Comparison of ENCODE assay signal across 14 cellular contexts in the genomic region with DNA sequence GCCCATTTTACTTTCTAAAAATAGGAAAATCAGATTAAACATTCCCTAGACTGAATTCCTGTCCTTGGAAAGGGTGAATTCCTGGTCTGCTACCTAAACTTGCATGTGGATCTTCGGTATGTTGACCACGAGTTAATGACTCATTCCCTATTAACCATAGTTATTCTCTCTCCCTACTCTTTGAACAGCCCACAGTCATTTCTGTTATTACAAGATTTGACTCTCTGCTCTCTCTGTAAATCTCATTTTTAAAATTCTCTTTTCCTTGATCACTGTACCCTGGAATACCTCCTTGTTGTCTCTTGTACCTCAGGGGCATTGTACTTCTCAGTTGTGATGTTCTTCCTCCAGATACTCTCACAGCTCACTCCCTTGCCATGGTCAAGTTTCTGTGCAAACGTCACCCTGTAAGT.
DNase-seq lines count a peak whose midpoint lies in the region; ATAC-seq, FAIRE-seq and TF ChIP-seq lines count a peak whose summit lies in the region.
"Had no signal": no experiment of that assay in that cellular context is flagged by ENCODE, and none has a peak within 500 bp of the region (broad histone marks: within the 10 kb centered on the region; RNA-seq: fewer than 3 reads in every experiment).

No MANE protein-coding gene starts in this region.

- peak overlapping the region; percentile 56 for H3K9ac ChIP-seq in astrocyte (ENCODE audit: low read length)

- intact Hi-C loops in upper lobe of right lung (cut with DNase I) = no loop called here

- H3K36me3 Mint-ChIP-seq in astrocyte (ENCODE audit: low read depth, unreplicated experiment) (no peaks in the 10 kb centered on the region), progenitor cell of endocrine pancreas (ENCODE audit: insufficient read depth) (no peaks in the 10 kb centered on the region)
- H3K36me3 Mint-ChIP-seq in stimulated activated memory B cell treated with anti-CD40 and anti-IgM and Interleukin-4, amounts not matched to agents 10 μg/mL and 1 μg/mL and 100 μg/mL, for 72 hours = no peaks in the 10 kb centered on the region
- H3K36me3 Mint-ChIP-seq: naive thymus-derived CD4-positive, alpha-beta T cell had no signal

- H3K36me3 ChIP-seq in astrocyte (ENCODE audit: insufficient read depth, low read length) (no peaks in the 10 kb centered on the region), hepatocyte (replicated peaks; ENCODE audit: insufficient read depth, low read depth) (no peaks in the 10 kb centered on the region), upper lobe of right lung (no peaks in the 10 kb centered on the region)

- no peak overlapping the region for H2AFZ ChIP-seq in astrocyte (ENCODE audit: low read depth, low read length)
- H2AFZ ChIP-seq in hepatocyte = no peak overlapping the region

- H3K9me2 ChIP-seq in hepatocyte (replicated peaks; ENCODE audit: insufficient read depth) = no peaks in the 10 kb centered on the region

- H3K79me2 ChIP-seq in astrocyte (ENCODE audit: insufficient read depth, low read length) (no peaks in the 10 kb centered on the region), hepatocyte (no peaks in the 10 kb centered on the region)

- no peak for TF ChIP-seq POLR2A in A549 (IDR thresholded peaks at IDR 0.05; ENCODE audit: low read length)

- 21% methylated on average over 3 of the region's 3 CpGs for WGBS in A549 (ENCODE audit: missing lambda C conversion rate)
- 52% methylated on average over 3 of the region's 3 CpGs for WGBS in hepatocyte (ENCODE audit: low lambda C conversion rate, missing lambda C conversion rate)

- CTCF ChIA-PET in A549 (lab: Yijun Ruan, JAX) = no interaction called here

- H3K4me1 ChIP-seq in A549 (peaks cover 15% of the 10 kb centered on the region), astrocyte (ENCODE audit: insufficient read depth, low read length) (peaks cover 17% of the 10 kb centered on the region), hepatocyte (ENCODE audit: insufficient read depth) (no peaks in the 10 kb centered on the region), upper lobe of right lung (peaks cover 7% of the 10 kb centered on the region)

- H3K27me3 ChIP-seq in astrocyte (ENCODE audit: insufficient read depth, low read length) (no peaks in the 10 kb centered on the region), hepatocyte (no peaks in the 10 kb centered on the region), upper lobe of right lung (no peaks in the 10 kb centered on the region)

- H4K20me1 ChIP-seq in astrocyte (ENCODE audit: insufficient read depth, low read length) (no peaks in the 10 kb centered on the region), hepatocyte (ENCODE audit: insufficient read depth, poor library complexity, severe bottlenecking) (no peaks in the 10 kb centered on the region)

- peak overlapping the region; percentile 89 for H3K27ac Mint-ChIP-seq in astrocyte (ENCODE audit: unreplicated experiment)
- no peak overlapping the region for H3K27ac Mint-ChIP-seq in progenitor cell of endocrine pancreas
- H3K27ac Mint-ChIP-seq in stimulated activated memory B cell treated with anti-CD40 and anti-IgM and Interleukin-4, amounts not matched to agents 10 μg/mL and 1 μg/mL and 100 μg/mL, for 72 hours = no peak overlapping the region
- H3K27ac Mint-ChIP-seq: activated CD4-positive, alpha-beta T cell treated with anti-CD3 and anti-CD28 coated beads, Interleukin-2, amount 10 ng/mL, durations not matched to agents 24 days and 14 days; naive thymus-derived CD4-positive, alpha-beta T cell had no signal

- H3K9me3 ChIP-seq in A549 = no peaks in the 10 kb centered on the region
- no peaks in the 10 kb centered on the region for H3K9me3 ChIP-seq in astrocyte (ENCODE audit: insufficient read depth, low read depth, low read length)
- H3K9me3 ChIP-seq in hepatocyte (ENCODE audit: low read depth) = no peaks in the 10 kb centered on the region
- no peaks in the 10 kb centered on the region for H3K9me3 ChIP-seq in upper lobe of right lung

- DNase-seq in A549 (ENCODE audit: low read depth in 1 of 2, low spot score in 1 of 2) = peak; percentile 25 to 55
- peak; percentile 26 for DNase-seq in HPDE6-E6E7 (ENCODE audit: extremely low spot score)
- peak; percentile 98 for DNase-seq in astrocyte (ENCODE audit: low read depth)
- DNase-seq in hepatocyte (ENCODE audit: low spot score) = peak; percentile 15
- no peak for DNase-seq in progenitor cell of endocrine pancreas (ENCODE audit: low spot score, unreplicated experiment)
- no peak for DNase-seq in upper lobe of right lung
- no peak for DNase-seq in NCI-H1105 (lab: John Stamatoyannopoulos, UW)
- DNase-seq: activated CD4-positive, alpha-beta T cell treated with anti-CD3 and anti-CD28 coated beads, Interleukin-2, amount 10 ng/mL, durations not matched to agents 24 days and 14 days; naive thymus-derived CD4-positive, alpha-beta T cell; NCI-H1048; NCI-H524 treated with DMSO at 0.1 percent for 48 hours; stimulated activated CD4-positive, alpha-beta T cell treated with anti-CD3 and anti-CD28 coated beads, Interleukin-15, amount 100 ng/mL, for 24 hours had no signal

- H3K4me3 ChIP-seq in A549 = no peak overlapping the region
- no peak overlapping the region for H3K4me3 ChIP-seq in astrocyte (ENCODE audit: insufficient read depth, low read depth, low read length)
- H3K4me3 ChIP-seq in hepatocyte = no peak overlapping the region
- no peak overlapping the region for H3K4me3 ChIP-seq in upper lobe of right lung
- H3K4me3 ChIP-seq: SK-N-MC had no signal

- no peak for TF ChIP-seq RAD21 in A549 (conservative IDR thresholded peaks at IDR 0.05 in 1 of 2, IDR thresholded peaks at IDR 0.05 in 1 of 2)

- no peaks in the 10 kb centered on the region for H3K9me3 Mint-ChIP-seq in astrocyte (ENCODE audit: unreplicated experiment)
- H3K9me3 Mint-ChIP-seq in progenitor cell of endocrine pancreas (ENCODE audit: low read depth) = no peaks in the 10 kb centered on the region
- peaks cover 3% of the 10 kb centered on the region for H3K9me3 Mint-ChIP-seq in stimulated activated memory B cell treated with anti-CD40 and anti-IgM and Interleukin-4, amounts not matched to agents 10 μg/mL and 1 μg/mL and 100 μg/mL, for 72 hours
- H3K9me3 Mint-ChIP-seq: activated CD4-positive, alpha-beta T cell treated with anti-CD3 and anti-CD28 coated beads, Interleukin-2, amount 10 ng/mL, durations not matched to agents 24 days and 14 days had no signal

- peak; percentile 71 to 88; a peak in 5 of 6 replicates for ATAC-seq in A549
- no peak for ATAC-seq in stimulated activated memory B cell treated with anti-CD40 and anti-IgM and Interleukin-4, amounts not matched to agents 10 μg/mL and 1 μg/mL and 100 μg/mL, for 72 hours
- no peak for ATAC-seq in upper lobe of right lung
- ATAC-seq: naive thymus-derived CD4-positive, alpha-beta T cell had no signal

- FAIRE-seq in A549 (lab: Jason Lieb, UNC) (no peak), astrocyte (lab: Jason Lieb, UNC) (peak; percentile 100)

- peaks cover 32% of the 10 kb centered on the region for H3K4me1 Mint-ChIP-seq in astrocyte (ENCODE audit: low read depth, unreplicated experiment)
- H3K4me1 Mint-ChIP-seq in progenitor cell of endocrine pancreas (ENCODE audit: low read depth) = no peaks in the 10 kb centered on the region
- no peaks in the 10 kb centered on the region for H3K4me1 Mint-ChIP-seq in stimulated activated memory B cell treated with anti-CD40 and anti-IgM and Interleukin-4, amounts not matched to agents 10 μg/mL and 1 μg/mL and 100 μg/mL, for 72 hours
- H3K4me1 Mint-ChIP-seq: activated CD4-positive, alpha-beta T cell treated with anti-CD3 and anti-CD28 coated beads, Interleukin-2, amount 10 ng/mL, durations not matched to agents 24 days and 14 days; naive thymus-derived CD4-positive, alpha-beta T cell had no signal

- POLR2A ChIA-PET in A549 (lab: Yijun Ruan, JAX) = interaction anchor here (0.7 to 1.2 kb wide), 2 partner anchors 93 to 136 kb away, joined by 3 to 4 read pairs; no protein-coding TSS in a partner anchor

- no peak for TF ChIP-seq CTCF in A549 (IDR thresholded peaks at IDR 0.05)
- TF ChIP-seq CTCF in astrocyte (IDR thresholded peaks at IDR 0.05; ENCODE audit: insufficient read depth, low read depth, low read length) = no peak
- no peak for TF ChIP-seq CTCF in hepatocyte (IDR thresholded peaks at IDR 0.05; ENCODE audit: poor library complexity)
- TF ChIP-seq CTCF in progenitor cell of endocrine pancreas (IDR thresholded peaks at IDR 0.05; ENCODE audit: unreplicated experiment) = no peak
- TF ChIP-seq CTCF in upper lobe of right lung (IDR thresholded peaks at IDR 0.05) = no peak

- H3K4me3 Mint-ChIP-seq in astrocyte (ENCODE audit: unreplicated experiment) = no peak overlapping the region
- no peak overlapping the region for H3K4me3 Mint-ChIP-seq in progenitor cell of endocrine pancreas (ENCODE audit: low read depth)
- no peak overlapping the region for H3K4me3 Mint-ChIP-seq in stimulated activated memory B cell treated with anti-CD40 and anti-IgM and Interleukin-4, amounts not matched to agents 10 μg/mL and 1 μg/mL and 100 μg/mL, for 72 hours
- H3K4me3 Mint-ChIP-seq: activated CD4-positive, alpha-beta T cell treated with anti-CD3 and anti-CD28 coated beads, Interleukin-2, amount 10 ng/mL, durations not matched to agents 24 days and 14 days; naive thymus-derived CD4-positive, alpha-beta T cell had no signal

- H3K27ac ChIP-seq in A549 = peak overlapping the region; percentile 42 to 70
- peak overlapping the region; percentile 79 for H3K27ac ChIP-seq in astrocyte (ENCODE audit: low read depth, low read length)
- no peak overlapping the region for H3K27ac ChIP-seq in hepatocyte
- no peak overlapping the region for H3K27ac ChIP-seq in upper lobe of right lung
- H3K27ac ChIP-seq: SK-N-MC had no signal

- H3K27me3 Mint-ChIP-seq in astrocyte (ENCODE audit: low read depth, unreplicated experiment) = no peaks in the 10 kb centered on the region
- no peaks in the 10 kb centered on the region for H3K27me3 Mint-ChIP-seq in progenitor cell of endocrine pancreas
- no peaks in the 10 kb centered on the region for H3K27me3 Mint-ChIP-seq in stimulated activated memory B cell treated with anti-CD40 and anti-IgM and Interleukin-4, amounts not matched to agents 10 μg/mL and 1 μg/mL and 100 μg/mL, for 72 hours
- H3K27me3 Mint-ChIP-seq: activated CD4-positive, alpha-beta T cell treated with anti-CD3 and anti-CD28 coated beads, Interleukin-2, amount 10 ng/mL, durations not matched to agents 24 days and 14 days had no signal

- peak in 1 of 2 experiments; percentile 28; a peak in 1 of 5 replicates for TF ChIP-seq EP300 in A549 (IDR thresholded peaks at IDR 0.05)

- H3K4me2 ChIP-seq in A549 = peak overlapping the region; percentile 63
- peak overlapping the region; percentile 60 for H3K4me2 ChIP-seq in astrocyte (ENCODE audit: low read length)
- no peak overlapping the region for H3K4me2 ChIP-seq in hepatocyte

TF ChIP-seq in A549, 52 proteins besides CTCF, POLR2A, EP300 and RAD21:
- TF ChIP-seq MYC (IDR thresholded peaks at IDR 0.05; ENCODE audit: borderline replicate concordance, low read length) = no peak
- TF ChIP-seq FOSL2 (IDR thresholded peaks at IDR 0.05) = peak; percentile 16; the same call in 1 of the 2 replicates
- TF ChIP-seq FOSL2 (CRISPR knock-in tag; IDR thresholded peaks at IDR 0.05) = peak; percentile 72
- peak; percentile 49; the same call in 1 of the 2 replicates for TF ChIP-seq GATA3 (IDR thresholded peaks at IDR 0.05; ENCODE audit: borderline replicate concordance)
- no peak for TF ChIP-seq CBX2 (IDR thresholded peaks at IDR 0.05; ENCODE audit: borderline replicate concordance, low read depth)
- TF ChIP-seq JUNB (IDR thresholded peaks at IDR 0.05) = peak; percentile 60

Comparison
In these comparisons a context has a peak if more than half of its experiments do, and no peak if none do; other contexts are left out.
1. ATAC-seq: peak in A549 (2 of 2); none in stimulated activated memory B cell treated with anti-CD40 and anti-IgM and Interleukin-4, amounts not matched to agents 10 μg/mL and 1 μg/mL and 100 μg/mL, for 72 hours (single experiment) and upper lobe of right lung (single experiment).
2. DNase-seq: peak in A549 (2 of 2), HPDE6-E6E7 (single experiment), astrocyte (single experiment) and hepatocyte (single experiment); none in progenitor cell of endocrine pancreas (single experiment), upper lobe of right lung (single experiment) and NCI-H1105 (single experiment).
3. H3K27ac ChIP-seq: peak in A549 (2 of 2) and astrocyte (single experiment); none in hepatocyte (single experiment) and upper lobe of right lung (single experiment).